In the genomic region with DNA sequence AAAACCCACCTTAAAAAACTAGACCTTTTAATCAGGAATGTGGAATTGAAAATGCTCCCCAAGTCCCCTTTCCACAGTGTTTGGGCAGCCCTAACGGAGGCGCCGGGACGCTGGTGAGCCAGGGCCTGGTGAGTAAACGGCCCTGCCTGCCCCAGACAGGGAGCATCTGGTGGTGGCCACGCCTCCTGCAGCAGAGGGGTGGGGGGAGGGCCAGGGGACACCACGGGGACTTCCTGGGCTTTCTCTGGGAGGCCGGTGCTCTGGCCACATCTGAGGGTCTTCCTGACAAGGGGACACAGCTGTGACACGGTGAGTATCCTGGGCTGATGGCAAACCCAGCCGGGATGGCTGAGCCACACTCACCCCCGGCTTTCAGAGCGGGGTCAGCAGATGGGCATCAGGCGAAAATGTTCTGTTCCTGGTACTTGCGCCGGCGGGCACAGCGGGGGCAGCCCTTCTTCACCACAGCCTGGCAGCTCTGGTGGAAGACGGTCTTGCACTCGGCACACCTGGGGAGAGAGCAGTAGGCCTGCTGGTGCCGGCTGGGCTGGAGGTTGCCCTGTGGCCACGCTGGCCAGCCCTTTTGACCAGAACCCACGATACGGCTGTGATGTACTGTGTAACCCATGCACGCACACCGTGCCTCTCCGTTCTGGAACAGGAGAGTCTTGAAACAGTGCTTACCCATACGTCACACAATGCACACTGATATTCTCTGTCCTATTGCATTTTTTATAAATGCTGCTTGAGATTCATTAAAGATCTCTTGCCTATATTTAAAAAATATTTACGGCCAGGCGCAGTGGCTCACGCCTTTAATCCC, we compare ENCODE assay signal across 1 cellular context.
TF ChIP-seq lines count a peak whose summit lies in the region.

No MANE protein-coding gene starts in this region.

TF ChIP-seq in K562, 482 proteins besides CTCF, POLR2A, EP300 and RAD21:
- no peak for TF ChIP-seq ZNF12 (CRISPR knock-in tag; IDR thresholded peaks at IDR 0.05)
- TF ChIP-seq POLR2G (IDR thresholded peaks at IDR 0.05; ENCODE audit: low read depth, low read length) = 0 out of 2 replicates have a peak, but pooled peaks have one; percentile 16
